ENCODE assay signal across 25 cellular contexts in the genomic region with DNA sequence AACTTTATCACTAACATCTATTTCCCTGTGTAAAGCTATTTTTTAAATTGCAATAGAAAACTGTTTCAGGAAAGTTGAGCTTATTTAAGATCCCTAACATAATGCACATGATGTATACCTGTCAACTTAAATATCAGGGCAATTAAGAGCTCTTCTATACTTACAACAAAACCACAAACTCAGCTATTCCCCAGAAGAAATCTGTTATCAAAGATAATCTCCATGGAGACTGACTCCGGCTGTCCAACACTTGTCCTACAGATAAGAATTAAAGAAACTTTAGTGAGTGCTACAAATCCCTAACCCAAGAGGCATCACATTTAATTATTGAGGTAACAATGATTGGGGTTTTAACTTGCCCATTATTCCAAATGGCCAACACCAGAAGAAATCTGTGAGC. TPM values are rescaled to one million over a fixed set of nuclear protein-coding genes. Genes with fewer than 3 reads are reported as not detected.
"Had no signal": no experiment of that assay in that cellular context is flagged by ENCODE, and none has a peak within 500 bp of the region (broad histone marks: within the 10 kb centered on the region; RNA-seq: fewer than 3 reads in every experiment).

No MANE protein-coding gene starts in this region.

- H3K27ac ChIP-seq: breast epithelium, coronary artery, esophagus muscularis mucosa, gastroesophageal sphincter, heart right ventricle, pancreas, right lobe of liver, testis, upper lobe of left lung, VCaP had no signal

- H3K36me3 ChIP-seq: breast epithelium had no signal

- FAIRE-seq: pancreas, small intestine had no signal

- ATAC-seq: activated naive CD8-positive, alpha-beta T cell treated with anti-CD3 and anti-CD28 coated beads, Interleukin-2, amount 50 U/mL, for 24 hours; gastroesophageal sphincter; heart right ventricle; left ventricle myocardium superior; pancreas; right lobe of liver had no signal

- H3K4me1 ChIP-seq: testis had no signal

- H3K4me3 ChIP-seq: breast epithelium, coronary artery, esophagus muscularis mucosa, gastroesophageal sphincter, heart right ventricle, pancreas, right lobe of liver, testis, upper lobe of left lung had no signal

- H3K27me3 ChIP-seq: breast epithelium, esophagus muscularis mucosa, gastroesophageal sphincter, heart right ventricle, pancreas, right lobe of liver, testis, upper lobe of left lung had no signal

- H3K4me3 Mint-ChIP-seq: activated naive CD8-positive, alpha-beta T cell treated with anti-CD3 and anti-CD28 coated beads, Interleukin-2, amount 50 U/mL, for 24 hours; memory B cell had no signal

- DNase-seq: activated CD4-positive, alpha-beta T cell treated with anti-CD3 and anti-CD28 coated beads, Interleukin-2, amount 50 U/mL, for 1 hour; activated CD4-positive, CD25-positive, alpha-beta regulatory T cell treated with anti-CD3 and anti-CD28 coated beads, Interleukin-2, amount 50 U/mL, for 72 hours; activated CD8-positive, alpha-beta memory T cell treated with anti-CD3 and anti-CD28 coated beads for 24 hours; activated CD8-positive, alpha-beta memory T cell treated with anti-CD3 and anti-CD28 coated beads, Interleukin-2, amount 50 U/mL, for 48 hours; activated gamma-delta T cell treated with Interleukin-2 at 50 U/mL for 16 hours; activated naive CD8-positive, alpha-beta T cell treated with anti-CD3 and anti-CD28 coated beads, Interleukin-2, amount 50 U/mL, for 24 hours; aorta; effector CD4-positive, alpha-beta T cell; heart right ventricle; left ventricle myocardium superior; pancreas; right lobe of liver; small intestine; stimulated activated CD4-positive, alpha-beta T cell treated with anti-CD3 and anti-CD28 coated beads, Interleukin-15, amount 100 ng/mL, for 24 hours; stimulated activated CD4-positive, alpha-beta T cell treated with anti-CD3 and anti-CD28 coated beads, Interleukin-2, amount 100 ng/mL, for 48 hours; T-helper 9 cell; testis; upper lobe of left lung had no signal

- H3K27ac Mint-ChIP-seq: activated naive CD8-positive, alpha-beta T cell treated with anti-CD3 and anti-CD28 coated beads, Interleukin-2, amount 50 U/mL, for 24 hours; memory B cell had no signal

- H3K27me3 Mint-ChIP-seq: activated naive CD8-positive, alpha-beta T cell treated with anti-CD3 and anti-CD28 coated beads, Interleukin-2, amount 50 U/mL, for 24 hours; memory B cell had no signal

- H3K9me3 ChIP-seq: breast epithelium, esophagus muscularis mucosa, gastroesophageal sphincter, heart right ventricle, pancreas, right lobe of liver, testis, upper lobe of left lung had no signal

RNA-seq across cellular contexts. Expression of a gene that starts 41.9 kb away (rescaled TPM):
- total RNA-seq: SK-MEL-5 had no signal
